Comparison of ENCODE assay signal across 20 cellular contexts in the genomic region with DNA sequence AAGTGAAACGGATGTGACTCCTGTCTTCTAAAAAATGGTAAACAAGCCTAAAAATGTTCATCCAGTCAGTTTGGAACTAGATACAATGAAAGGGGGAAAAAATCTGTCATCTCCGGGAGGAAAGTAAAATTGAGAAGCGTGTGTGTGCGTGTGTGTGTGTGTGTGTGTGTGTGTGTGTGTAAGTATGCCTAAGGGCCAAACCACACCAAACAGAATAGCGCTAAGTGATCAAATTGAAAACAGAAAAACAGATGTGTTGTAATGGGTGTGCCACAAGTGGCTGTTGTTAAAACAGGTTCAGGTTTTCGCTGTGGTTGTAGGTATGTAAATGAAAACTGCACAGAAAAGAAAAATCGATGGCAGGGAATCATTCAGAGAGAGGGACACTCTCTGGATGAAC.
DNase-seq lines count a peak whose midpoint lies in the region; ATAC-seq and TF ChIP-seq lines count a peak whose summit lies in the region.
"Had no signal": no experiment of that assay in that cellular context is flagged by ENCODE, and none has a peak within 500 bp of the region (broad histone marks: within the 10 kb centered on the region; RNA-seq: fewer than 3 reads in every experiment).

No MANE protein-coding gene starts in this region.

- H3K4me3 Mint-ChIP-seq in activated CD4-positive, alpha-beta memory T cell treated with anti-CD3 and anti-CD28 coated beads for 36 hours: no peak overlapping the region
- no peak overlapping the region for H3K4me3 Mint-ChIP-seq in activated CD4-positive, alpha-beta memory T cell treated with anti-CD3 and anti-CD28 coated beads, Interleukin-2, amount 10 ng/mL, durations not matched to agents 7 days and 5 days
- H3K4me3 Mint-ChIP-seq in activated B cell treated with CpG ODN at 0.5 μM for 24 hours: peak overlapping the region; percentile 65
- H3K4me3 Mint-ChIP-seq: activated naive CD8-positive, alpha-beta T cell treated with anti-CD3 and anti-CD28 coated beads for 36 hours; endodermal cell; naive thymus-derived CD8-positive, alpha-beta T cell had no signal

- H3K27me3 Mint-ChIP-seq in activated CD4-positive, alpha-beta memory T cell treated with anti-CD3 and anti-CD28 coated beads for 36 hours: peaks cover 29% of the 10 kb centered on the region
- H3K27me3 Mint-ChIP-seq in activated CD4-positive, alpha-beta memory T cell treated with anti-CD3 and anti-CD28 coated beads, Interleukin-2, amount 10 ng/mL, durations not matched to agents 7 days and 5 days: peaks cover 29% of the 10 kb centered on the region
- no peaks in the 10 kb centered on the region for H3K27me3 Mint-ChIP-seq in activated B cell treated with CpG ODN at 0.5 μM for 24 hours

- intact Hi-C loops in activated CD4-positive, alpha-beta memory T cell treated with anti-CD3 and anti-CD28 coated beads for 36 hours (cut with micrococcal nuclease): loop anchor here (1.0 to 5.0 kb wide), 2 partner anchors 21 to 104 kb away; a partner anchor contains a TSS
- intact Hi-C loops in activated B cell treated with CpG ODN at 0.5 μM for 24 hours (cut with micrococcal nuclease): no loop called here

- H3K36me3 Mint-ChIP-seq in activated CD4-positive, alpha-beta memory T cell treated with anti-CD3 and anti-CD28 coated beads for 36 hours: no peaks in the 10 kb centered on the region
- H3K36me3 Mint-ChIP-seq in activated CD4-positive, alpha-beta memory T cell treated with anti-CD3 and anti-CD28 coated beads, Interleukin-2, amount 10 ng/mL, durations not matched to agents 7 days and 5 days (ENCODE audit: low read depth): no peaks in the 10 kb centered on the region
- no peaks in the 10 kb centered on the region for H3K36me3 Mint-ChIP-seq in activated B cell treated with CpG ODN at 0.5 μM for 24 hours (ENCODE audit: low read depth)
- H3K36me3 Mint-ChIP-seq: activated naive CD8-positive, alpha-beta T cell treated with anti-CD3 and anti-CD28 coated beads for 36 hours; naive thymus-derived CD8-positive, alpha-beta T cell had no signal

- H3K4me3 ChIP-seq in HEK293 (ENCODE audit: low read depth, low read length): no peak overlapping the region
- H3K4me3 ChIP-seq: cardiac muscle cell, lower lobe of right lung, psoas muscle, transverse colon had no signal

- no peaks in the 10 kb centered on the region for H3K4me1 ChIP-seq in HEK293 (ENCODE audit: control insufficient read depth, insufficient read depth, low read length)
- H3K4me1 ChIP-seq: lower lobe of right lung, psoas muscle, transverse colon had no signal

- no peak for TF ChIP-seq CTCF in HEK293 (tag by site-specific recombination; IDR thresholded peaks at IDR 0.05)
- TF ChIP-seq CTCF in activated B cell treated with CpG ODN at 0.5 μM for 24 hours (IDR thresholded peaks at IDR 0.05): no peak

- H3K4me1 Mint-ChIP-seq in activated CD4-positive, alpha-beta memory T cell treated with anti-CD3 and anti-CD28 coated beads for 36 hours (ENCODE audit: low read depth): peaks cover 23% of the 10 kb centered on the region
- H3K4me1 Mint-ChIP-seq in activated CD4-positive, alpha-beta memory T cell treated with anti-CD3 and anti-CD28 coated beads, Interleukin-2, amount 10 ng/mL, durations not matched to agents 7 days and 5 days: peaks cover 14% of the 10 kb centered on the region
- H3K4me1 Mint-ChIP-seq in activated B cell treated with CpG ODN at 0.5 μM for 24 hours: peaks cover 59% of the 10 kb centered on the region

- POLR2A ChIA-PET in activated CD4-positive, alpha-beta memory T cell treated with anti-CD3 and anti-CD28 coated beads for 36 hours (lab: Charles Lee): interaction anchor here (1.2 kb wide), 1 partner anchor 20 kb away, joined by 6 read pairs; no protein-coding TSS in a partner anchor
- POLR2A ChIA-PET in activated CD4-positive, alpha-beta memory T cell treated with anti-CD3 and anti-CD28 coated beads, Interleukin-2, amount 10 ng/mL, durations not matched to agents 7 days and 5 days (lab: Charles Lee): no interaction called here
- POLR2A ChIA-PET in HEK293 (lab: Yijun Ruan, JAX): no interaction called here
- POLR2A ChIA-PET in activated B cell treated with CpG ODN at 0.5 μM for 24 hours (lab: Charles Lee): no interaction called here

- CTCF ChIA-PET in activated CD4-positive, alpha-beta memory T cell treated with anti-CD3 and anti-CD28 coated beads for 36 hours (lab: Charles Lee): interaction anchor here (0.8 to 1.4 kb wide), 2 partner anchors 96 to 134 kb away, joined by 3 read pairs; no protein-coding TSS in a partner anchor
- CTCF ChIA-PET in activated CD4-positive, alpha-beta memory T cell treated with anti-CD3 and anti-CD28 coated beads, Interleukin-2, amount 10 ng/mL, durations not matched to agents 7 days and 5 days (lab: Charles Lee): interaction anchor here (1.8 kb wide), 1 partner anchor 60 kb away, joined by 6 read pairs; no protein-coding TSS in a partner anchor
- CTCF ChIA-PET in HEK293 (lab: Yijun Ruan, JAX) (interaction anchor here (0.9 kb wide), 1 partner anchor 140 kb away, joined by 5 read pairs; no protein-coding TSS in a partner anchor), activated B cell treated with CpG ODN at 0.5 μM for 24 hours (lab: Charles Lee) (no interaction called here)

- peak; percentile 64 for DNase-seq in activated CD4-positive, alpha-beta memory T cell treated with anti-CD3 and anti-CD28 coated beads for 36 hours
- DNase-seq in activated CD4-positive, alpha-beta memory T cell treated with anti-CD3 and anti-CD28 coated beads, Interleukin-2, amount 10 ng/mL, durations not matched to agents 7 days and 5 days: no peak
- DNase-seq in activated B cell treated with CpG ODN at 0.5 μM for 24 hours (no peak), pons (ENCODE audit: low spot score) (peak; percentile 42), NCI-H82 (lab: John Stamatoyannopoulos, UW) (no peak), HK-2 (ENCODE audit: unreplicated experiment) (no peak)
- DNase-seq: activated CD8-positive, alpha-beta memory T cell treated with anti-CD3 and anti-CD28 coated beads for 24 hours; Kasumi-1; lower lobe of right lung; naive thymus-derived CD8-positive, alpha-beta T cell; NCI-H187; psoas muscle; SHP77 treated with DMSO at 0.1 percent for 48 hours; T1000; transverse colon had no signal

- H3K27ac ChIP-seq in HEK293 (ENCODE audit: extremely low read depth, low read depth, low read length): no peak overlapping the region
- H3K27ac ChIP-seq: cardiac muscle cell, lower lobe of right lung, psoas muscle, transverse colon had no signal

- ATAC-seq in activated B cell treated with CpG ODN at 0.5 μM for 24 hours (ENCODE audit: low read depth) (no peak), HG03521 (IDR thresholded peaks at IDR 0.05; ENCODE audit: unreplicated experiment) (no peak)
- ATAC-seq: lower lobe of right lung; naive thymus-derived CD8-positive, alpha-beta T cell; psoas muscle had no signal

- peak overlapping the region; percentile 84 for H3K27ac Mint-ChIP-seq in activated CD4-positive, alpha-beta memory T cell treated with anti-CD3 and anti-CD28 coated beads for 36 hours
- no peak overlapping the region for H3K27ac Mint-ChIP-seq in activated CD4-positive, alpha-beta memory T cell treated with anti-CD3 and anti-CD28 coated beads, Interleukin-2, amount 10 ng/mL, durations not matched to agents 7 days and 5 days
- H3K27ac Mint-ChIP-seq in activated B cell treated with CpG ODN at 0.5 μM for 24 hours: peak overlapping the region; percentile 6
- H3K27ac Mint-ChIP-seq: activated naive CD8-positive, alpha-beta T cell treated with anti-CD3 and anti-CD28 coated beads for 36 hours; endodermal cell had no signal

- no peaks in the 10 kb centered on the region for H3K9me3 Mint-ChIP-seq in activated CD4-positive, alpha-beta memory T cell treated with anti-CD3 and anti-CD28 coated beads for 36 hours
- H3K9me3 Mint-ChIP-seq in activated CD4-positive, alpha-beta memory T cell treated with anti-CD3 and anti-CD28 coated beads, Interleukin-2, amount 10 ng/mL, durations not matched to agents 7 days and 5 days: no peaks in the 10 kb centered on the region
- H3K9me3 Mint-ChIP-seq in activated B cell treated with CpG ODN at 0.5 μM for 24 hours: no peaks in the 10 kb centered on the region
- H3K9me3 Mint-ChIP-seq: activated naive CD8-positive, alpha-beta T cell treated with anti-CD3 and anti-CD28 coated beads for 36 hours; endodermal cell; naive thymus-derived CD8-positive, alpha-beta T cell had no signal

- H3K9me3 ChIP-seq in HEK293 (ENCODE audit: control insufficient read depth, insufficient read depth, low read depth, low read length): no peaks in the 10 kb centered on the region
- H3K9me3 ChIP-seq: lower lobe of right lung, psoas muscle, transverse colon had no signal

- H3K36me3 ChIP-seq in HEK293 (ENCODE audit: control insufficient read depth in 2 of 2, insufficient read depth in 1 of 2, low read length in 2 of 2): no peaks in the 10 kb centered on the region
- H3K36me3 ChIP-seq: cardiac muscle cell, lower lobe of right lung, transverse colon had no signal

TF ChIP-seq in HEK293, 187 proteins besides CTCF, POLR2A, EP300 and RAD21 (continues in another document):
- TF ChIP-seq, protein P1, sequence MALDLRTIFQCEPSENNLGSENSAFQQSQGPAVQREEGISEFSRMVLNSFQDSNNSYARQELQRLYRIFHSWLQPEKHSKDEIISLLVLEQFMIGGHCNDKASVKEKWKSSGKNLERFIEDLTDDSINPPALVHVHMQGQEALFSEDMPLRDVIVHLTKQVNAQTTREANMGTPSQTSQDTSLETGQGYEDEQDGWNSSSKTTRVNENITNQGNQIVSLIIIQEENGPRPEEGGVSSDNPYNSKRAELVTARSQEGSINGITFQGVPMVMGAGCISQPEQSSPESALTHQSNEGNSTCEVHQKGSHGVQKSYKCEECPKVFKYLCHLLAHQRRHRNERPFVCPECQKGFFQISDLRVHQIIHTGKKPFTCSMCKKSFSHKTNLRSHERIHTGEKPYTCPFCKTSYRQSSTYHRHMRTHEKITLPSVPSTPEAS (tag by site-specific recombination; IDR thresholded peaks at IDR 0.05): peak; percentile 72
- TF ChIP-seq ZNF211 (tag by site-specific recombination; IDR thresholded peaks at IDR 0.05; ENCODE audit: low read depth): no peak
- TF ChIP-seq KLF10 (tag by site-specific recombination; IDR thresholded peaks at IDR 0.05): no peak
- TF ChIP-seq, protein P2, sequence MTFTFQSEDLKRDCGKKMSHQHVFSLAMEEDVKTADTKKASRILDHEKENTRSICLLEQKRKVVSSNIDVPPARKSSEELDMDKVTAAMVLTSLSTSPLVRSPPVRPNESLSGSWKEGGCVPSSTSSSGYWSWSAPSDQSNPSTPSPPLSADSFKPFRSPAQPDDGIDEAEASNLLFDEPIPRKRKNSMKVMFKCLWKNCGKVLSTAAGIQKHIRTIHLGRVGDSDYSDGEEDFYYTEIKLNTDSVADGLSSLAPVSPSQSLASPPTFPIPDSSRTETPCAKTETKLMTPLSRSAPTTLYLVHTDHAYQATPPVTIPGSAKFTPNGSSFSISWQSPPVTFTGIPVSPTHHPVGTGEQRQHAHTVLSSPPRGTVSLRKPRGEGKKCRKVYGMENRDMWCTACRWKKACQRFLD (tag by site-specific recombination; IDR thresholded peaks at IDR 0.05): no peak
- TF ChIP-seq SCRT2 (tag by site-specific recombination; IDR thresholded peaks at IDR 0.05): peak; percentile 63
- no peak for TF ChIP-seq ZNF776 (tag by site-specific recombination; IDR thresholded peaks at IDR 0.05; ENCODE audit: borderline replicate concordance)
- 0 out of 2 replicates have a peak, but pooled peaks have one; percentile 39 for TF ChIP-seq SCRT1 (tag by site-specific recombination; IDR thresholded peaks at IDR 0.05; ENCODE audit: borderline replicate concordance)

Comparison
In these comparisons a context has a peak if more than half of its experiments do, and no peak if none do; other contexts are left out.
1. DNase-seq: peak in activated CD4-positive, alpha-beta memory T cell treated with anti-CD3 and anti-CD28 coated beads for 36 hours (single experiment) and pons (single experiment); none in activated CD4-positive, alpha-beta memory T cell treated with anti-CD3 and anti-CD28 coated beads, Interleukin-2, amount 10 ng/mL, durations not matched to agents 7 days and 5 days (single experiment), activated B cell treated with CpG ODN at 0.5 μM for 24 hours (single experiment), NCI-H82 (single experiment) and HK-2 (single experiment).